Comparison of ENCODE assay signal across 1 cellular context in the genomic region with DNA sequence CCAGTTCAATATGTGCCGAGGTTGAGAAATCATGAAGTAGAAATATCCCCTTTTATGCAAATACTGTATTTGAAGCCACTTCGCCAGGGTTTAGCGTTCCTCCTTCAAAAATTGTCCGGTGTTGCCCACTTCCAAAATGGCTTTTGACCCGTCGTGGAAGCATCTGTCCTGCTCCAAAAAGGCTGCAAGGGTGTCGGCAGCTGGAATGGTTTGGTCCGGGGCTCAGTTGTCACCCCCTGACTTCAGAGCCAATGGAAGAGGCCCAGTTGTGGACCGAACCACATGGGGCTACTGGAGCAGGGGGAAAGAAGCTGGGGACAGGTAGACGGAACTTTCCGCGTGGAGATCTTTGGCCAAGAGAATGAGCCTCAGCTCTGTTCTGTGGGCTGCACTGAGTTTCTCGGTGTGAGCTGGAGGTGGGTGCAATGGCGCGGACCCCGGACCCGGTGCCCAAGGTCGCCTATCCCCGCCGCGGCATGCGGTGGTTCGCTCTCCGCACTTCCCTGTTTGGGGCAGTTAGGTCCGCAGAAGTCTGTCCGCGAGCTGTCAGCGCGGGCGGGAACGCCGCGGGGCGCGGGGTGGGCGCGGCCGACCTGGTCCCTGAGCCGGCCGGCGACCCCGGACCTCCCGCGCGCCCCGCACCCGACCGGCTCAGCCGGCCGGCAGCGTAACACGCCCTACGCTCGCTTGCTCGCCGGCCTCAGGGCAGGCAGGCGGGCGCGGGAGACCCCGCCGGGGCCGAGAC.
TF ChIP-seq lines count a peak whose summit lies in the region.

A gene (plus strand): TSS at position 527 of the 745 bp plus-strand sequence. CDS start 259 bp downstream, outside the sequence.

TF ChIP-seq in K562, 482 proteins besides CTCF, POLR2A, EP300 and RAD21 (continued from another document and continues in another):
- TF ChIP-seq ZFX (CRISPR knock-in tag; IDR thresholded peaks at IDR 0.05), result peak; percentile 24; the same call in 1 of the 2 replicates
- TF ChIP-seq HDAC2 (IDR thresholded peaks at IDR 0.05), result no peak; the same call in 1 of the 2 replicates
- TF ChIP-seq ZNF24 (IDR thresholded peaks at IDR 0.05), result peak; percentile 79
- TF ChIP-seq, protein P1, sequence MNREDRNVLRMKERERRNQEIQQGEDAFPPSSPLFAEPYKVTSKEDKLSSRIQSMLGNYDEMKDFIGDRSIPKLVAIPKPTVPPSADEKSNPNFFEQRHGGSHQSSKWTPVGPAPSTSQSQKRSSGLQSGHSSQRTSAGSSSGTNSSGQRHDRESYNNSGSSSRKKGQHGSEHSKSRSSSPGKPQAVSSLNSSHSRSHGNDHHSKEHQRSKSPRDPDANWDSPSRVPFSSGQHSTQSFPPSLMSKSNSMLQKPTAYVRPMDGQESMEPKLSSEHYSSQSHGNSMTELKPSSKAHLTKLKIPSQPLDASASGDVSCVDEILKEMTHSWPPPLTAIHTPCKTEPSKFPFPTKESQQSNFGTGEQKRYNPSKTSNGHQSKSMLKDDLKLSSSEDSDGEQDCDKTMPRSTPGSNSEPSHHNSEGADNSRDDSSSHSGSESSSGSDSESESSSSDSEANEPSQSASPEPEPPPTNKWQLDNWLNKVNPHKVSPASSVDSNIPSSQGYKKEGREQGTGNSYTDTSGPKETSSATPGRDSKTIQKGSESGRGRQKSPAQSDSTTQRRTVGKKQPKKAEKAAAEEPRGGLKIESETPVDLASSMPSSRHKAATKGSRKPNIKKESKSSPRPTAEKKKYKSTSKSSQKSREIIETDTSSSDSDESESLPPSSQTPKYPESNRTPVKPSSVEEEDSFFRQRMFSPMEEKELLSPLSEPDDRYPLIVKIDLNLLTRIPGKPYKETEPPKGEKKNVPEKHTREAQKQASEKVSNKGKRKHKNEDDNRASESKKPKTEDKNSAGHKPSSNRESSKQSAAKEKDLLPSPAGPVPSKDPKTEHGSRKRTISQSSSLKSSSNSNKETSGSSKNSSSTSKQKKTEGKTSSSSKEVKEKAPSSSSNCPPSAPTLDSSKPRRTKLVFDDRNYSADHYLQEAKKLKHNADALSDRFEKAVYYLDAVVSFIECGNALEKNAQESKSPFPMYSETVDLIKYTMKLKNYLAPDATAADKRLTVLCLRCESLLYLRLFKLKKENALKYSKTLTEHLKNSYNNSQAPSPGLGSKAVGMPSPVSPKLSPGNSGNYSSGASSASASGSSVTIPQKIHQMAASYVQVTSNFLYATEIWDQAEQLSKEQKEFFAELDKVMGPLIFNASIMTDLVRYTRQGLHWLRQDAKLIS (CRISPR knock-in tag; IDR thresholded peaks at IDR 0.05), result no peak; the same call in 1 of the 2 replicates
- TF ChIP-seq SIRT6 (IDR thresholded peaks at IDR 0.05; ENCODE audit: low read depth, low read length), result no peak
- peak; percentile 31; the same call in 1 of the 2 replicates for TF ChIP-seq MAFK (IDR thresholded peaks at IDR 0.05; ENCODE audit: low read length)
- TF ChIP-seq, protein P2, sequence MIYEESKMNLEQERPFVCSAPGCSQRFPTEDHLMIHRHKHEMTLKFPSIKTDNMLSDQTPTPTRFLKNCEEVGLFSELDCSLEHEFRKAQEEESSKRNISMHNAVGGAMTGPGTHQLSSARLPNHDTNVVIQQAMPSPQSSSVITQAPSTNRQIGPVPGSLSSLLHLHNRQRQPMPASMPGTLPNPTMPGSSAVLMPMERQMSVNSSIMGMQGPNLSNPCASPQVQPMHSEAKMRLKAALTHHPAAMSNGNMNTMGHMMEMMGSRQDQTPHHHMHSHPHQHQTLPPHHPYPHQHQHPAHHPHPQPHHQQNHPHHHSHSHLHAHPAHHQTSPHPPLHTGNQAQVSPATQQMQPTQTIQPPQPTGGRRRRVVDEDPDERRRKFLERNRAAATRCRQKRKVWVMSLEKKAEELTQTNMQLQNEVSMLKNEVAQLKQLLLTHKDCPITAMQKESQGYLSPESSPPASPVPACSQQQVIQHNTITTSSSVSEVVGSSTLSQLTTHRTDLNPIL (CRISPR knock-in tag; IDR thresholded peaks at IDR 0.05), result no peak
- TF ChIP-seq, protein P3, sequence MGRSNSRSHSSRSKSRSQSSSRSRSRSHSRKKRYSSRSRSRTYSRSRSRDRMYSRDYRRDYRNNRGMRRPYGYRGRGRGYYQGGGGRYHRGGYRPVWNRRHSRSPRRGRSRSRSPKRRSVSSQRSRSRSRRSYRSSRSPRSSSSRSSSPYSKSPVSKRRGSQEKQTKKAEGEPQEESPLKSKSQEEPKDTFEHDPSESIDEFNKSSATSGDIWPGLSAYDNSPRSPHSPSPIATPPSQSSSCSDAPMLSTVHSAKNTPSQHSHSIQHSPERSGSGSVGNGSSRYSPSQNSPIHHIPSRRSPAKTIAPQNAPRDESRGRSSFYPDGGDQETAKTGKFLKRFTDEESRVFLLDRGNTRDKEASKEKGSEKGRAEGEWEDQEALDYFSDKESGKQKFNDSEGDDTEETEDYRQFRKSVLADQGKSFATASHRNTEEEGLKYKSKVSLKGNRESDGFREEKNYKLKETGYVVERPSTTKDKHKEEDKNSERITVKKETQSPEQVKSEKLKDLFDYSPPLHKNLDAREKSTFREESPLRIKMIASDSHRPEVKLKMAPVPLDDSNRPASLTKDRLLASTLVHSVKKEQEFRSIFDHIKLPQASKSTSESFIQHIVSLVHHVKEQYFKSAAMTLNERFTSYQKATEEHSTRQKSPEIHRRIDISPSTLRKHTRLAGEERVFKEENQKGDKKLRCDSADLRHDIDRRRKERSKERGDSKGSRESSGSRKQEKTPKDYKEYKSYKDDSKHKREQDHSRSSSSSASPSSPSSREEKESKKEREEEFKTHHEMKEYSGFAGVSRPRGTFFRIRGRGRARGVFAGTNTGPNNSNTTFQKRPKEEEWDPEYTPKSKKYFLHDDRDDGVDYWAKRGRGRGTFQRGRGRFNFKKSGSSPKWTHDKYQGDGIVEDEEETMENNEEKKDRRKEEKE (IDR thresholded peaks at IDR 0.05; ENCODE audit: borderline replicate concordance in 1 of 2, control insufficient read depth in 1 of 2, low read depth in 2 of 2, low read length in 1 of 2), result peak in 1 of 2 experiments; percentile 100; a peak in 2 of 4 replicates
- TF ChIP-seq, protein P4, sequence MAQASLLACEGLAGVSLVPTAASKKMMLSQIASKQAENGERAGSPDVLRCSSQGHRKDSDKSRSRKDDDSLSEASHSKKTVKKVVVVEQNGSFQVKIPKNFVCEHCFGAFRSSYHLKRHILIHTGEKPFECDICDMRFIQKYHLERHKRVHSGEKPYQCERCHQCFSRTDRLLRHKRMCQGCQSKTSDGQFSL (CRISPR knock-in tag; IDR thresholded peaks at IDR 0.05), result no peak
- TF ChIP-seq, protein P4 (tag; IDR thresholded peaks at IDR 0.05), result no peak
- TF ChIP-seq, protein P5, sequence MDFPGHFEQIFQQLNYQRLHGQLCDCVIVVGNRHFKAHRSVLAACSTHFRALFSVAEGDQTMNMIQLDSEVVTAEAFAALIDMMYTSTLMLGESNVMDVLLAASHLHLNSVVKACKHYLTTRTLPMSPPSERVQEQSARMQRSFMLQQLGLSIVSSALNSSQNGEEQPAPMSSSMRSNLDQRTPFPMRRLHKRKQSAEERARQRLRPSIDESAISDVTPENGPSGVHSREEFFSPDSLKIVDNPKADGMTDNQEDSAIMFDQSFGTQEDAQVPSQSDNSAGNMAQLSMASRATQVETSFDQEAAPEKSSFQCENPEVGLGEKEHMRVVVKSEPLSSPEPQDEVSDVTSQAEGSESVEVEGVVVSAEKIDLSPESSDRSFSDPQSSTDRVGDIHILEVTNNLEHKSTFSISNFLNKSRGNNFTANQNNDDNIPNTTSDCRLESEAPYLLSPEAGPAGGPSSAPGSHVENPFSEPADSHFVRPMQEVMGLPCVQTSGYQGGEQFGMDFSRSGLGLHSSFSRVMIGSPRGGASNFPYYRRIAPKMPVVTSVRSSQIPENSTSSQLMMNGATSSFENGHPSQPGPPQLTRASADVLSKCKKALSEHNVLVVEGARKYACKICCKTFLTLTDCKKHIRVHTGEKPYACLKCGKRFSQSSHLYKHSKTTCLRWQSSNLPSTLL (IDR thresholded peaks at IDR 0.05), result no peak
- TF ChIP-seq NBN (IDR thresholded peaks at IDR 0.05; ENCODE audit: low read depth), result no peak; the same call in none of the 2 replicates
- no peak for TF ChIP-seq TFAM (CRISPR knock-in tag; conservative IDR thresholded peaks at IDR 0.05)
- no peak for TF ChIP-seq RFX5 (IDR thresholded peaks at IDR 0.05; ENCODE audit: low read depth, low read length)
- no peak for TF ChIP-seq MCM5 (IDR thresholded peaks at IDR 0.05; ENCODE audit: low read depth)
- TF ChIP-seq, protein P6, sequence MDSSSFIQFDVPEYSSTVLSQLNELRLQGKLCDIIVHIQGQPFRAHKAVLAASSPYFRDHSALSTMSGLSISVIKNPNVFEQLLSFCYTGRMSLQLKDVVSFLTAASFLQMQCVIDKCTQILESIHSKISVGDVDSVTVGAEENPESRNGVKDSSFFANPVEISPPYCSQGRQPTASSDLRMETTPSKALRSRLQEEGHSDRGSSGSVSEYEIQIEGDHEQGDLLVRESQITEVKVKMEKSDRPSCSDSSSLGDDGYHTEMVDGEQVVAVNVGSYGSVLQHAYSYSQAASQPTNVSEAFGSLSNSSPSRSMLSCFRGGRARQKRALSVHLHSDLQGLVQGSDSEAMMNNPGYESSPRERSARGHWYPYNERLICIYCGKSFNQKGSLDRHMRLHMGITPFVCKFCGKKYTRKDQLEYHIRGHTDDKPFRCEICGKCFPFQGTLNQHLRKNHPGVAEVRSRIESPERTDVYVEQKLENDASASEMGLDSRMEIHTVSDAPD (CRISPR knock-in tag; IDR thresholded peaks at IDR 0.05), result no peak
- TF ChIP-seq KLF16 (IDR thresholded peaks at IDR 0.05), result no peak; the same call in 1 of the 2 replicates
- TF ChIP-seq, protein P7, sequence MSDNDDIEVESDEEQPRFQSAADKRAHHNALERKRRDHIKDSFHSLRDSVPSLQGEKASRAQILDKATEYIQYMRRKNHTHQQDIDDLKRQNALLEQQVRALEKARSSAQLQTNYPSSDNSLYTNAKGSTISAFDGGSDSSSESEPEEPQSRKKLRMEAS (CRISPR knock-in tag; IDR thresholded peaks at IDR 0.05), result peak; percentile 98
- TF ChIP-seq STAT5B (CRISPR knock-in tag; IDR thresholded peaks at IDR 0.05), result no peak
- TF ChIP-seq, protein P8, sequence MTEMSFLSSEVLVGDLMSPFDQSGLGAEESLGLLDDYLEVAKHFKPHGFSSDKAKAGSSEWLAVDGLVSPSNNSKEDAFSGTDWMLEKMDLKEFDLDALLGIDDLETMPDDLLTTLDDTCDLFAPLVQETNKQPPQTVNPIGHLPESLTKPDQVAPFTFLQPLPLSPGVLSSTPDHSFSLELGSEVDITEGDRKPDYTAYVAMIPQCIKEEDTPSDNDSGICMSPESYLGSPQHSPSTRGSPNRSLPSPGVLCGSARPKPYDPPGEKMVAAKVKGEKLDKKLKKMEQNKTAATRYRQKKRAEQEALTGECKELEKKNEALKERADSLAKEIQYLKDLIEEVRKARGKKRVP (CRISPR knock-in tag; IDR thresholded peaks at IDR 0.05), result no peak
- TF ChIP-seq CTBP1 (IDR thresholded peaks at IDR 0.05; ENCODE audit: borderline replicate concordance), result peak; percentile 79
- peak; percentile 63 for TF ChIP-seq BCOR (IDR thresholded peaks at IDR 0.05)
- TF ChIP-seq ZNF354B (CRISPR knock-in tag; IDR thresholded peaks at IDR 0.05), result no peak
- TF ChIP-seq, protein P9, sequence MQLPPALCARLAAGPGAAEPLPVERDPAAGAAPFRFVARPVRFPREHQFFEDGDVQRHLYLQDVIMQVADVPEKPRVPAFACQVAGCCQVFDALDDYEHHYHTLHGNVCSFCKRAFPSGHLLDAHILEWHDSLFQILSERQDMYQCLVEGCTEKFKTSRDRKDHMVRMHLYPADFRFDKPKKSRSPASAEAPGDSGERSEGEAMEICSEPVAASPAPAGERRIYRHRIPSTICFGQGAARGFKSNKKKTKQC (CRISPR knock-in tag; IDR thresholded peaks at IDR 0.05), result peak; percentile 90
- TF ChIP-seq TRIM28 (IDR thresholded peaks at IDR 0.05), result no peak; the same call in 1 of the 2 replicates
- TF ChIP-seq PRMT5 (CRISPR knock-in tag; IDR thresholded peaks at IDR 0.05), result peak; percentile 29; the same call in 1 of the 2 replicates
- peak; percentile 93; the same call in 1 of the 2 replicates for TF ChIP-seq GATAD2B (IDR thresholded peaks at IDR 0.05; ENCODE audit: borderline replicate concordance)
- peak; percentile 49; the same call in 1 of the 2 replicates for TF ChIP-seq DPF2 (IDR thresholded peaks at IDR 0.05)
- TF ChIP-seq, protein P10, sequence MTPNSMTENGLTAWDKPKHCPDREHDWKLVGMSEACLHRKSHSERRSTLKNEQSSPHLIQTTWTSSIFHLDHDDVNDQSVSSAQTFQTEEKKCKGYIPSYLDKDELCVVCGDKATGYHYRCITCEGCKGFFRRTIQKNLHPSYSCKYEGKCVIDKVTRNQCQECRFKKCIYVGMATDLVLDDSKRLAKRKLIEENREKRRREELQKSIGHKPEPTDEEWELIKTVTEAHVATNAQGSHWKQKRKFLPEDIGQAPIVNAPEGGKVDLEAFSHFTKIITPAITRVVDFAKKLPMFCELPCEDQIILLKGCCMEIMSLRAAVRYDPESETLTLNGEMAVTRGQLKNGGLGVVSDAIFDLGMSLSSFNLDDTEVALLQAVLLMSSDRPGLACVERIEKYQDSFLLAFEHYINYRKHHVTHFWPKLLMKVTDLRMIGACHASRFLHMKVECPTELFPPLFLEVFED (CRISPR knock-in tag; conservative IDR thresholded peaks at IDR 0.05), result peak; percentile 25; the same call in 1 of the 2 replicates
- TF ChIP-seq GATAD2A (IDR thresholded peaks at IDR 0.05), result 0 out of 2 replicates have a peak, but pooled peaks have one; percentile 14
- TF ChIP-seq CCAR2 (IDR thresholded peaks at IDR 0.05; ENCODE audit: low read depth, low read length), result no peak
- TF ChIP-seq WHSC1 (IDR thresholded peaks at IDR 0.05; ENCODE audit: low read length), result no peak
- TF ChIP-seq ZNF197 (CRISPR knock-in tag; IDR thresholded peaks at IDR 0.05; ENCODE audit: low read depth), result no peak
- no peak for TF ChIP-seq SRSF9 (IDR thresholded peaks at IDR 0.05; ENCODE audit: borderline replicate concordance, low read depth, low read length)
- TF ChIP-seq SREBF2 (CRISPR knock-in tag; IDR thresholded peaks at IDR 0.05), result no peak
- no peak for TF ChIP-seq PTRF (tag; IDR thresholded peaks at IDR 0.05)
- TF ChIP-seq ZNF79 (CRISPR knock-in tag; IDR thresholded peaks at IDR 0.05; ENCODE audit: low read depth), result no peak
- peak; percentile 69 for TF ChIP-seq CXXC5 (CRISPR knock-in tag; IDR thresholded peaks at IDR 0.05)
